11 cellular contexts compared by ENCODE assay signal in the genomic region with DNA sequence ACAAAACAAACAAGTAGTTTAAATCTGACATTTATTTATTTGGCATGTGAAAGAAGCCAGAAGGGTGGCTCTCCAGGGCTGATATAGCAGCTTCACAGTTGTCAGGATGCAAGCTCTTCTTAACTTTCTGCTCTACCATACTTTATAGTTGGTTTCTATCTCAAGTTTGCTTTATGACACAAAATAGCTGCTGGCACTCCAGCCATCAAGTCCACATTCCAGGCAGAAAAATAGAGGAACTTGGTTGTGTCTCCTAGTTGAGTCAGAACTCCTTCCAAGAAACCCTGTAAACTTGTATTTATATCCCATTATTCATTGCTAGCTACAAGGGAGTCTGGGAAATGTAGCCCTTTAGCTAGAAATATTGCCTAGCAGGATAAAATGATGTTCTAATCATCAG. TPM values are rescaled to one million over a fixed set of nuclear protein-coding genes. Genes with fewer than 3 reads are reported as not detected.
"Had no signal": no experiment of that assay in that cellular context is flagged by ENCODE, and none has a peak within 500 bp of the region (broad histone marks: within the 10 kb centered on the region; RNA-seq: fewer than 3 reads in every experiment).

No MANE protein-coding gene starts in this region.

- FAIRE-seq: H54, HepG2 had no signal

- H3K4me3 ChIP-seq: GM23248 had no signal

- H3K27ac Mint-ChIP-seq: H9, HFFc6, IgD-negative memory B cell had no signal

- H2AFZ ChIP-seq: GM23248 had no signal

- H3K36me3 Mint-ChIP-seq: IgD-negative memory B cell had no signal

- H3K27ac ChIP-seq: GM23248, HL-60 had no signal

- H3K9ac ChIP-seq: GM23248 had no signal

- DNase-seq: GM23248, GOT3, H9, HCEC 1CT, HFFc6, KG1 had no signal

- H3K4me3 Mint-ChIP-seq: H9, HFFc6, IgD-negative memory B cell had no signal

- ATAC-seq: HepG2 had no signal

- H3K9me3 Mint-ChIP-seq: H9 had no signal

RNA-seq across cellular contexts. Expression of a gene that starts 24.0 kb away (rescaled TPM):
- total RNA-seq: HepG2, HFFc6, HT1080 had no signal
- polyA plus RNA-seq: GM23248, HepG2, IgD-negative memory B cell had no signal
